In the genomic region with DNA sequence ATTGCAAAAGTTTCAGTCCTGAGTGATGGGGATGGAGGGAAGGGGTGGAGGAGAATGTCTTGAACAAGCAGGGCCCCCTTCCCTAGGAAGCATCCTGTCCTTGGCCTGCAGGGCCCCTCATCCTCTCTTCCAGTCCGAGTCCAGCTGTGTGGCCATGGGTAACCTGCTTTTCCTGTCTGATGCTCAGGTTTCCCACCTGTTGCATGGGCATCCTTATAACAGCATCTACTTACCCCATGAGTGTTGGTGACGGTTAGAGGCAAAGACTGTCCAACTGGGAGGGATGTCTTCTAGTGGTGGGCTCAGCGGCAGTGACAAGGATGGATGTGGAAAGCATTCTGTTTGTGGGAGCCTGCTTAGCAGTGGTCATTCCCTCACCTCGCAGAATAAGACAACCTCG, we compare ENCODE assay signal across 1 cellular context.
TF ChIP-seq lines count a peak whose summit lies in the region.

No MANE protein-coding gene starts in this region.

TF ChIP-seq in HepG2, 621 proteins besides CTCF, POLR2A, EP300 and RAD21:
- TF ChIP-seq ZNF260 (CRISPR knock-in tag; IDR thresholded peaks at IDR 0.05; ENCODE audit: borderline replicate concordance, low read depth) = no peak
- no peak for TF ChIP-seq HDAC2 (CRISPR knock-in tag; IDR thresholded peaks at IDR 0.05)
- TF ChIP-seq ZNF230 (CRISPR knock-in tag; IDR thresholded peaks at IDR 0.05) = no peak
- TF ChIP-seq ZBTB8A (CRISPR knock-in tag; IDR thresholded peaks at IDR 0.05; ENCODE audit: borderline replicate concordance, low read depth) = no peak
- no peak for TF ChIP-seq ZNF274 (CRISPR knock-in tag; IDR thresholded peaks at IDR 0.05)
- TF ChIP-seq NR3C1 (CRISPR knock-in tag; IDR thresholded peaks at IDR 0.05) = no peak
- TF ChIP-seq, protein P1, sequence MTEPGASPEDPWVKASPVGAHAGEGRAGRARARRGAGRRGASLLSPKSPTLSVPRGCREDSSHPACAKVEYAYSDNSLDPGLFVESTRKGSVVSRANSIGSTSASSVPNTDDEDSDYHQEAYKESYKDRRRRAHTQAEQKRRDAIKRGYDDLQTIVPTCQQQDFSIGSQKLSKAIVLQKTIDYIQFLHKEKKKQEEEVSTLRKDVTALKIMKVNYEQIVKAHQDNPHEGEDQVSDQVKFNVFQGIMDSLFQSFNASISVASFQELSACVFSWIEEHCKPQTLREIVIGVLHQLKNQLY (CRISPR knock-in tag; IDR thresholded peaks at IDR 0.05) = no peak
- no peak for TF ChIP-seq TEAD2 (CRISPR knock-in tag; IDR thresholded peaks at IDR 0.05)
- no peak for TF ChIP-seq NBN (conservative IDR thresholded peaks at IDR 0.05)
- no peak for TF ChIP-seq PAF1 (CRISPR knock-in tag; IDR thresholded peaks at IDR 0.05)
- no peak for TF ChIP-seq CBX2 (IDR thresholded peaks at IDR 0.05; ENCODE audit: low read depth, low read length)
- TF ChIP-seq CBX2 (CRISPR knock-in tag; IDR thresholded peaks at IDR 0.05; ENCODE audit: low read depth) = no peak
- TF ChIP-seq MAZ (IDR thresholded peaks at IDR 0.05; ENCODE audit: borderline replicate concordance, low read depth, low read length) = no peak
- TF ChIP-seq MAZ (CRISPR knock-in tag; IDR thresholded peaks at IDR 0.05; ENCODE audit: low read depth) = no peak
